In genomic region chrX:109299091-109299490, GRCh38 we compare ENCODE assay signal across 24 cellular contexts.
DNase-seq lines count a peak whose midpoint lies in the region; ATAC-seq and TF ChIP-seq lines count a peak whose summit lies in the region.
"Had no signal": no experiment of that assay in that cellular context is flagged by ENCODE, and none has a peak within 500 bp of the region (broad histone marks: within the 10 kb centered on the region; RNA-seq: fewer than 3 reads in every experiment).

No MANE protein-coding gene starts in this region.

- peaks cover 7% of the 10 kb centered on the region for H3K4me1 ChIP-seq in HAP-1
- no peaks in the 10 kb centered on the region for H3K4me1 ChIP-seq in neuronal stem cell (ENCODE audit: control insufficient read depth in 2 of 2, insufficient read depth in 1 of 2, low read depth in 1 of 2, low read length in 2 of 2)
- H3K4me1 ChIP-seq: A549, Peyer's patch, SJCRH30 had no signal

- no peak overlapping the region for H2AK5ac ChIP-seq in neuronal stem cell (ENCODE audit: low read depth, low read length)

- H3K27ac ChIP-seq in neuronal stem cell (replicated peaks; ENCODE audit: low read length) = no peak overlapping the region
- H3K27ac ChIP-seq: A549, Peyer's patch, SJCRH30 had no signal

- H3K9ac ChIP-seq in neuronal stem cell (ENCODE audit: low read depth, low read length, poor library complexity) = no peak overlapping the region

- no peak overlapping the region for H4K8ac ChIP-seq in neuronal stem cell (ENCODE audit: low read depth, low read length)

- H3K9me3 ChIP-seq in HAP-1 (no peaks in the 10 kb centered on the region), neuronal stem cell (replicated peaks in 1 of 2; ENCODE audit: control insufficient read depth in 2 of 2, insufficient read depth in 1 of 2, low read depth in 1 of 2, low read length in 2 of 2) (no peaks in the 10 kb centered on the region)
- H3K9me3 ChIP-seq: A549, Peyer's patch, SJCRH30 had no signal

- H3K36me3 ChIP-seq in HAP-1 (replicated peaks) = no peaks in the 10 kb centered on the region; the same call in 1 of the 2 replicates
- H3K36me3 ChIP-seq in neuronal stem cell (replicated peaks in 1 of 2; ENCODE audit: control insufficient read depth in 2 of 2, insufficient read depth in 2 of 2, low read length in 2 of 2) = no peaks in the 10 kb centered on the region
- H3K36me3 ChIP-seq: Peyer's patch, SJCRH30 had no signal

- no peak overlapping the region for H3K4me3 ChIP-seq in HAP-1
- H3K4me3 ChIP-seq in foreskin fibroblast (ENCODE audit: low read depth in 1 of 2, low read length in 2 of 2) = no peak overlapping the region
- no peak overlapping the region for H3K4me3 ChIP-seq in neuronal stem cell (ENCODE audit: low read length in 2 of 2)
- H3K4me3 ChIP-seq: A549, GM12878, GM23338, Peyer's patch, SJCRH30 had no signal

- in situ Hi-C loops in HAP-1 (cut with MboI; ENCODE audit: low sequenced_read_pairs) = no loop called here

- TF ChIP-seq CTCF in foreskin fibroblast (IDR thresholded peaks at IDR 0.05; ENCODE audit: low read depth, low read length) = no peak

- peak overlapping the region; percentile 18 for H2AFZ ChIP-seq in neuronal stem cell (ENCODE audit: low read length)
- H2AFZ ChIP-seq: GM23338 had no signal

- no peak overlapping the region for H4K91ac ChIP-seq in neuronal stem cell (ENCODE audit: low read depth, low read length, poor library complexity)

- no peaks in the 10 kb centered on the region for H3K79me1 ChIP-seq in neuronal stem cell (ENCODE audit: low read depth, low read length)

- no peak overlapping the region for H3K4ac ChIP-seq in neuronal stem cell (ENCODE audit: low read length)

- no CpG with 5 or more reads among the region's 2 CpGs for WGBS in neuronal stem cell (ENCODE audit: extremely low coverage in 2 of 2, insufficient read length in 2 of 2, insufficient replicate concordance in 1 of 2), 2 donors

- H3K23ac ChIP-seq in neuronal stem cell (ENCODE audit: low read depth, low read length, poor library complexity) = no peak overlapping the region

- H3K27me3 ChIP-seq in HAP-1 (ENCODE audit: low read depth) (no peaks in the 10 kb centered on the region), neuronal stem cell (ENCODE audit: control insufficient read depth in 3 of 3, insufficient read depth in 3 of 3, low read depth in 1 of 3, low read length in 3 of 3) (no peaks in the 10 kb centered on the region)
- H3K27me3 ChIP-seq: Peyer's patch, SJCRH30 had no signal

- ATAC-seq in HG03108 (IDR thresholded peaks at IDR 0.05; ENCODE audit: unreplicated experiment) = no peak
- ATAC-seq: A549, GM23338 had no signal

- no peak overlapping the region for H3K4me2 ChIP-seq in neuronal stem cell (ENCODE audit: insufficient read depth, low read length, poor library complexity, severe bottlenecking)
- H3K4me2 ChIP-seq: A549, GM23338 had no signal

- H2BK15ac ChIP-seq in neuronal stem cell (ENCODE audit: low read length) = no peak overlapping the region

- peak; percentile 33 to 85 for DNase-seq in HAP-1 (ENCODE audit: low spot score in 2 of 2)
- peak; percentile 1 for DNase-seq in brain pericyte (ENCODE audit: low read depth, low spot score)
- DNase-seq in foreskin fibroblast = peak; percentile 1 to 47
- no peak for DNase-seq in neuronal stem cell (ENCODE audit: low spot score)
- no peak for DNase-seq in ureter (ENCODE audit: low spot score)
- DNase-seq in COLO829 (ENCODE audit: low spot score) = no peak
- no peak for DNase-seq in NCI-H2196 (lab: John Stamatoyannopoulos, UW; ENCODE audit: unreplicated experiment)
- DNase-seq: CD4-positive, CD25-positive, alpha-beta regulatory T cell; COR-L47; DMS 273 treated with DMSO at 0.1 percent for 48 hours; DND-41; KG1; NCI-H1092; NCI-H1436; NCI-H187 treated with DMSO at 0.1 percent for 48 hours; NCI-H226; NCI-H510A treated with DMSO at 0.1 percent for 48 hours; NCI-H748 treated with DMSO at 0.1 percent for 48 hours; Peyer's patch; SJCRH30 had no signal

- H2BK12ac ChIP-seq in neuronal stem cell (ENCODE audit: low read length) = no peak overlapping the region

- H3K18ac ChIP-seq in neuronal stem cell (ENCODE audit: low read length) = no peak overlapping the region

- no peak overlapping the region for H3K14ac ChIP-seq in neuronal stem cell (ENCODE audit: low read length)

- no peak overlapping the region for H2BK5ac ChIP-seq in neuronal stem cell (ENCODE audit: low read length)

- H2BK120ac ChIP-seq in neuronal stem cell (ENCODE audit: low read depth, low read length) = no peak overlapping the region

Comparison
In these comparisons a context has a peak if more than half of its experiments do, and no peak if none do; other contexts are left out.
1. DNase-seq: peak in HAP-1 (2 of 2), brain pericyte (single experiment) and foreskin fibroblast (2 of 2); none in neuronal stem cell (single experiment), ureter (single experiment), COLO829 (single experiment) and NCI-H2196 (single experiment).